Comparison of ENCODE assay signal across 24 cellular contexts in genomic region chr5:77157732-77158532, GRCh38. TPM values are rescaled to one million over a fixed set of nuclear protein-coding genes. Genes with fewer than 3 reads are reported as not detected.
DNase-seq lines count a peak whose midpoint lies in the region; ATAC-seq and TF ChIP-seq lines count a peak whose summit lies in the region.
"Had no signal": no experiment of that assay in that cellular context is flagged by ENCODE, and none has a peak within 500 bp of the region (broad histone marks: within the 10 kb centered on the region; RNA-seq: fewer than 3 reads in every experiment).

No MANE protein-coding gene starts in this region.

- peaks cover 4% of the 10 kb centered on the region for H3K27me3 Mint-ChIP-seq in GM23338 (ENCODE audit: insufficient read depth, low read depth, poor library complexity)
- H3K27me3 Mint-ChIP-seq in natural killer cell (ENCODE audit: low read depth in 2 of 2): peaks cover 0 to 3% of the 10 kb centered on the region in 2 donors

- H3K4me1 ChIP-seq in GM23338 (ENCODE audit: insufficient read depth) (no peaks in the 10 kb centered on the region), foreskin keratinocyte (no peaks in the 10 kb centered on the region)
- H3K4me1 ChIP-seq: Caco-2, Peyer's patch had no signal

- peak overlapping the region; percentile 12; the same call in 1 of the 2 replicates for H3K4me2 ChIP-seq in GM23338

- no peak overlapping the region for H2AFZ ChIP-seq in GM23338

- no peaks in the 10 kb centered on the region for H3F3A ChIP-seq in GM23338 (replicated peaks; ENCODE audit: low read depth)

- H3K4me3 Mint-ChIP-seq in GM23338: no peak overlapping the region
- no peak overlapping the region for H3K4me3 Mint-ChIP-seq in natural killer cell
- H3K4me3 Mint-ChIP-seq: CD14-positive monocyte, IgD-negative memory B cell had no signal

- no peaks in the 10 kb centered on the region; the same call in 2 of the 3 replicates for H3K36me3 Mint-ChIP-seq in GM23338 (ENCODE audit: low read depth)
- no peaks in the 10 kb centered on the region for H3K36me3 Mint-ChIP-seq in natural killer cell
- H3K36me3 Mint-ChIP-seq: CD14-positive monocyte, IgD-negative memory B cell had no signal

- DNase-seq in NCI-H2029 (lab: John Stamatoyannopoulos, UW) (peak; percentile 1), NCI-H2029 treated with DMSO at 0.1 percent for 48 hours (lab: John Stamatoyannopoulos, UW) (no peak), GM23338 (ENCODE audit: low spot score) (no peak), left lobe of liver (ENCODE audit: low spot score) (no peak), renal cortical epithelial cell (ENCODE audit: low read depth) (peak; percentile 25), foreskin keratinocyte (no peak), natural killer cell (no peak)
- DNase-seq: AML-193; Caco-2; GDM1; GOT3; Karpas-422; NCI-H1417 treated with DMSO at 0.1 percent for 48 hours; NCI-H187 treated with DMSO at 0.1 percent for 48 hours; NCI-H345; NCI-H524 treated with DMSO at 0.1 percent for 48 hours; NK-92 treated with Interleukin-12 subunit alpha and Interleukin-12 subunit beta, amount 100 ng/mL, for 24 hours; Peyer's patch had no signal

- no peak for TF ChIP-seq CTCF in GM23338 (conservative IDR thresholded peaks at IDR 0.05; ENCODE audit: low read depth in 2 of 2)
- no peak for TF ChIP-seq CTCF in foreskin keratinocyte (conservative IDR thresholded peaks at IDR 0.05)
- TF ChIP-seq CTCF in natural killer cell (IDR thresholded peaks at IDR 0.05): no peak

- H3K4me1 Mint-ChIP-seq in GM23338: peaks cover 17% of the 10 kb centered on the region
- H3K4me1 Mint-ChIP-seq in natural killer cell: no peaks in the 10 kb centered on the region
- H3K4me1 Mint-ChIP-seq: IgD-negative memory B cell had no signal

- H3K27ac Mint-ChIP-seq in GM23338 (0 out of 2 replicates have a peak overlapping the region, but pooled peaks have one; percentile 7), natural killer cell (no peak overlapping the region)
- H3K27ac Mint-ChIP-seq: IgD-negative memory B cell had no signal

- H4K20me1 ChIP-seq in GM23338 (replicated peaks; ENCODE audit: insufficient read depth): no peaks in the 10 kb centered on the region

- no peaks in the 10 kb centered on the region for H3K9me2 ChIP-seq in GM23338 (ENCODE audit: insufficient read depth)

- H3K9me3 Mint-ChIP-seq in GM23338 (0 out of 3 replicates have a peak, but pooled peaks cover 5% of the 10 kb centered on the region), natural killer cell (no peaks in the 10 kb centered on the region)

- intact Hi-C loops in natural killer cell (cut with micrococcal nuclease): no loop called here

- H3K27ac ChIP-seq in GM23338 (ENCODE audit: low read depth) (no peak overlapping the region), foreskin keratinocyte (no peak overlapping the region)
- H3K27ac ChIP-seq: 22Rv1, Peyer's patch had no signal

- no peaks in the 10 kb centered on the region for H3K36me3 ChIP-seq in GM23338 (ENCODE audit: insufficient read depth)
- H3K36me3 ChIP-seq: Peyer's patch had no signal

- H3K79me2 ChIP-seq in GM23338 (replicated peaks; ENCODE audit: insufficient read depth): no peaks in the 10 kb centered on the region

- no peaks in the 10 kb centered on the region for H3K27me3 ChIP-seq in GM23338 (ENCODE audit: insufficient read depth)
- peaks cover 23% of the 10 kb centered on the region for H3K27me3 ChIP-seq in foreskin keratinocyte
- H3K27me3 ChIP-seq: Peyer's patch had no signal

- ATAC-seq in GM23338 (peak; percentile 69), left lobe of liver (peak; percentile 28), foreskin keratinocyte (no peak), natural killer cell (no peak), GM18868 (IDR thresholded peaks at IDR 0.05; ENCODE audit: unreplicated experiment) (no peak)
- ATAC-seq: HCT116 had no signal

- no peak overlapping the region for H3K4me3 ChIP-seq in GM23338
- H3K4me3 ChIP-seq: Peyer's patch had no signal

TF ChIP-seq in GM23338, 12 proteins besides CTCF, POLR2A, EP300 and RAD21 (continues in another document):
- TF ChIP-seq CREB1 (CRISPR knock-in tag; IDR thresholded peaks at IDR 0.05; ENCODE audit: low read depth): no peak
- TF ChIP-seq ETS1 (IDR thresholded peaks at IDR 0.05): no peak
- no peak for TF ChIP-seq NANOG (IDR thresholded peaks at IDR 0.05; ENCODE audit: borderline replicate concordance)
- TF ChIP-seq EZH2 (IDR thresholded peaks at IDR 0.05; ENCODE audit: low read depth, unreplicated experiment): no peak
- TF ChIP-seq EZH2phosphoT487 (IDR thresholded peaks at IDR 0.05; ENCODE audit: unreplicated experiment): no peak
- TF ChIP-seq ZNF331 (CRISPR knock-in tag; IDR thresholded peaks at IDR 0.05; ENCODE audit: low read depth): no peak
- TF ChIP-seq STAT1 (IDR thresholded peaks at IDR 0.05; ENCODE audit: unreplicated experiment): no peak
- no peak for TF ChIP-seq ZNF462 (CRISPR knock-in tag; IDR thresholded peaks at IDR 0.05)
- no peak for TF ChIP-seq POLR2AphosphoS5 (IDR thresholded peaks at IDR 0.05; ENCODE audit: low read depth)

RNA-seq across cellular contexts. Expression of gene PDE8B, which starts 52.5 kb away (rescaled TPM):
- total RNA-seq in GM23338 (2014; rRNA removed; shearing (Covaris generic)): 0.45 and 0.54 TPM in 2 replicates
- 0.91 and 1.7 TPM in 2 replicates for polyA plus RNA-seq in GM23338 (2016; fragmentation: Nextera tagmentation; extraction: Ambion mirVana)
- 5.5 TPM for total RNA-seq in left lobe of liver
- 0.05 TPM in 1 of 2 replicates, not detected in the other for total RNA-seq in renal cortical epithelial cell
- not detected in 2 replicates for total RNA-seq in foreskin keratinocyte
- polyA plus RNA-seq in foreskin keratinocyte: not detected in 2 replicates
- under 1 TPM in 2 of 3 donors, not detected in 1; 0.23 to 0.82 TPM for total RNA-seq in natural killer cell
- total RNA-seq: MCF 10A had no signal
- polyA plus RNA-seq: IgD-negative memory B cell had no signal

Comparison
In these comparisons a context has a peak if more than half of its experiments do, and no peak if none do; other contexts are left out.
1. DNase-seq: peak in NCI-H2029 (single experiment) and renal cortical epithelial cell (single experiment); none in NCI-H2029 treated with DMSO at 0.1 percent for 48 hours (single experiment), GM23338 (single experiment), left lobe of liver (single experiment), foreskin keratinocyte (0 of 2) and natural killer cell (single experiment).
2. ATAC-seq: peak in GM23338 (single experiment) and left lobe of liver (single experiment); none in foreskin keratinocyte (single experiment), natural killer cell (0 of 3) and GM18868 (single experiment).